ENCODE assay signal across 18 cellular contexts in the genomic region with DNA sequence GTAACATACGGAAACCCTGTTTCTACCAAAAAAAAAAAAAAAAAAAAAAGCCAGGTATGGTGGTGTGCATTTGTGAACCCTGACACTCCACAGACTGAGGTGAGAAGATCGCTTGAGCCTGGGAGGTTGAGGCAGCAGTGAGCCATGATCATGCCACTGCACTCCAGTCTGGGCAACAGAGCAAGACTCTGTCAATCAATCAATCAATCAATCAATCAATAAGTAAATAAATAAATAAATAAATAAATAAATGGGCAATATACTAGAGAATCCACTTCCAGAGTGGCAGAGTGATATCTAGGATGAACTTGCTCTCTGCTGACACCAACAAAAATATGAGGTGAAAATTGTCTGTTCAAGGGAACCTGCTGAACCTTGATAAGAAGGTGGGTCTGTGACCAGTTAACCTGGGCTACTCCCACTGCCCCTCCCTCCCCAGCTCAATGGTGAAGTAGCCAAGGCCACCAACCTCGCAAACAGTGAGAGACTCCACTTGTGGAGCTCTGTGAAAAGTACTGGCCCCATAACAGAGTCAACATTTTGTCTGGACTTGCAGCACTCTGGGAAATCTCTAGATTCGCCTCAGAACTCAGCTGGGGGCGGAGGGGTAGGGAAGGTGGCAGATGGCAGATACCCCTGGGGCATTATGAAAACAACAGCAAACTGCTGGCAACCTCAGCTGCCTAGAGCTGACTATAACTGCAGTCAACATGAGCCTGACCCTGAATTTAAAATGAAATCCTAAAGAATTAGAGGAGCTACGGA.
A peak's percentile ranks its signal among the peaks of the same experiment; 100 is the strongest.
DNase-seq lines count a peak whose midpoint lies in the region; TF ChIP-seq lines count a peak whose summit lies in the region.
"Had no signal": no experiment of that assay in that cellular context is flagged by ENCODE, and none has a peak within 500 bp of the region (broad histone marks: within the 10 kb centered on the region; RNA-seq: fewer than 3 reads in every experiment).

No MANE protein-coding gene starts in this region.

- H3K14ac ChIP-seq in H9 (ENCODE audit: insufficient read depth, low read length) = no peak overlapping the region

- TF ChIP-seq CTCF in testis (IDR thresholded peaks at IDR 0.05) (no peak), H9 (conservative IDR thresholded peaks at IDR 0.05) (no peak)

- no peak overlapping the region for H4K91ac ChIP-seq in H9 (ENCODE audit: insufficient read length, low read depth, low read length)

- H3K79me2 ChIP-seq in H9 (ENCODE audit: insufficient read depth, low read length) = no peaks in the 10 kb centered on the region

- H2BK12ac ChIP-seq in H9 (ENCODE audit: insufficient read length, low read depth, low read length) = no peak overlapping the region

- H3K4me3 Mint-ChIP-seq in H9 = no peak overlapping the region
- H3K4me3 Mint-ChIP-seq: CD4-positive, CD25-positive, alpha-beta regulatory T cell had no signal

- H3K27me3 ChIP-seq in testis (no peaks in the 10 kb centered on the region), H9 (ENCODE audit: insufficient read depth, low read length) (no peaks in the 10 kb centered on the region)
- H3K27me3 ChIP-seq: SJSA1 had no signal

- no peak overlapping the region for H3K56ac ChIP-seq in H9 (ENCODE audit: insufficient read length, low read depth, low read length)

- no peaks in the 10 kb centered on the region for H3K79me1 ChIP-seq in H9 (ENCODE audit: insufficient read depth, low read depth, low read length, poor library complexity, severe bottlenecking)

- no peak overlapping the region for H2AFZ ChIP-seq in H9 (ENCODE audit: low read length)

- no peak overlapping the region for H3K27ac Mint-ChIP-seq in H9
- H3K27ac Mint-ChIP-seq: CD4-positive, CD25-positive, alpha-beta regulatory T cell had no signal

- peaks cover 9 to 17% of the 10 kb centered on the region in 2 experiments; a peak in 4 of 5 replicates for H3K9me3 Mint-ChIP-seq in H9

- no peak overlapping the region for H4K5ac ChIP-seq in H9 (ENCODE audit: insufficient read length, low read depth, low read length)

- H3K4me1 ChIP-seq in testis = no peaks in the 10 kb centered on the region
- no peaks in the 10 kb centered on the region for H3K4me1 ChIP-seq in H9 (ENCODE audit: insufficient read depth, low read length)
- H3K4me1 ChIP-seq: HAP-1, SJSA1 had no signal

- H3K27ac ChIP-seq in testis = no peak overlapping the region
- no peak overlapping the region for H3K27ac ChIP-seq in H9 (ENCODE audit: insufficient read length, low read depth, low read length)
- H3K27ac ChIP-seq: HL-60, RWPE1, SJSA1 had no signal

- no peak overlapping the region for H2BK20ac ChIP-seq in H9 (ENCODE audit: low read depth, low read length, poor library complexity, severe bottlenecking)

- DNase-seq in NCI-H1694 treated with DMSO at 0.1 percent for 48 hours (lab: John Stamatoyannopoulos, UW) = peak; percentile 76
- DNase-seq in NCI-H69 (lab: John Stamatoyannopoulos, UW) = peak; percentile 98
- DNase-seq in mesenteric fat pad (ENCODE audit: low spot score) = peak; percentile 28
- DNase-seq in testis = peak; percentile 4
- no peak for DNase-seq in SIG-M5 treated with dmso at 0.1 percent for 504 hours (lab: John Stamatoyannopoulos, UW; ENCODE audit: unreplicated experiment)
- no peak for DNase-seq in NCI-H2081 treated with DMSO at 0.1 percent for 48 hours (lab: John Stamatoyannopoulos, UW)
- no peak for DNase-seq in H9
- DNase-seq: CD4-positive, CD25-positive, alpha-beta regulatory T cell; MV-4-11; NCI-H1436; NCI-H226; NCI-H774; PC-3; SW 1271 had no signal

- H2BK5ac ChIP-seq in H9 (ENCODE audit: insufficient read length, low read length) = no peak overlapping the region

- no peak overlapping the region for H2AK5ac ChIP-seq in H9 (ENCODE audit: insufficient read length, low read length)

- H3K23ac ChIP-seq in H9 (ENCODE audit: insufficient read length, low read depth, low read length) = no peak overlapping the region

- H3K4me3 ChIP-seq in testis = no peak overlapping the region
- H3K4me3 ChIP-seq: HAP-1, SJSA1 had no signal

- 87 to 95% methylated on average over 6 of the region's 6 CpGs for WGBS in testis, 2 donors
- no CpG with 5 or more reads among the region's 6 CpGs for WGBS in H9 (ENCODE audit: extremely low coverage, insufficient read length, low lambda C conversion rate)

- no peak overlapping the region for H3T11ph ChIP-seq in H9 (ENCODE audit: low read length)

- peaks cover 0 to 21% (median 0%) of the 10 kb centered on the region in 3 experiments; a peak in 3 of 7 replicates for H3K36me3 Mint-ChIP-seq in H9 (ENCODE audit: insufficient read depth in 1 of 3, low read depth in 3 of 3)
- H3K36me3 Mint-ChIP-seq: CD4-positive, CD25-positive, alpha-beta regulatory T cell had no signal

- H3K18ac ChIP-seq in H9 (ENCODE audit: insufficient read length, low read depth, low read length) = no peak overlapping the region

- no peaks in the 10 kb centered on the region for H3K36me3 ChIP-seq in testis (ENCODE audit: low read depth, missing control alignments)
- H3K36me3 ChIP-seq: HAP-1, SJSA1 had no signal

- no peak for TF ChIP-seq POLR2A in testis (IDR thresholded peaks at IDR 0.05)

- H3K4me2 ChIP-seq in H9 (ENCODE audit: insufficient read depth, insufficient read length, low read length) = no peak overlapping the region

- no peaks in the 10 kb centered on the region for H3K23me2 ChIP-seq in H9 (ENCODE audit: insufficient read length, low read depth, low read length, poor library complexity, severe bottlenecking)

- intact Hi-C loops in testis (cut with DNase I; ENCODE audit: low total_unique reads) = no loop called here

- H4K8ac ChIP-seq in H9 (replicated peaks; ENCODE audit: insufficient read length, low read depth, low read length) = no peak overlapping the region

- H3K9me3 ChIP-seq in testis (no peaks in the 10 kb centered on the region), H9 (ENCODE audit: control insufficient read depth, low read depth, low read length) (no peaks in the 10 kb centered on the region)
- H3K9me3 ChIP-seq: HAP-1, SJSA1 had no signal

- peaks cover 3 to 6% of the 10 kb centered on the region in 2 experiments for H3K4me1 Mint-ChIP-seq in H9
- H3K4me1 Mint-ChIP-seq: CD4-positive, CD25-positive, alpha-beta regulatory T cell had no signal

- no peak overlapping the region for H2BK15ac ChIP-seq in H9 (ENCODE audit: low read depth, low read length)

- H3K27me3 Mint-ChIP-seq in H9 (ENCODE audit: low read depth) = peaks cover 9% of the 10 kb centered on the region
- H3K27me3 Mint-ChIP-seq: CD4-positive, CD25-positive, alpha-beta regulatory T cell had no signal

- no peak overlapping the region for H2BK120ac ChIP-seq in H9 (ENCODE audit: low read depth, low read length, poor library complexity, severe bottlenecking)

- no peak overlapping the region for H3K4ac ChIP-seq in H9 (ENCODE audit: low read depth, low read length)

- H3K9ac ChIP-seq in H9 (ENCODE audit: extremely low read depth, insufficient read length, low read length) = no peak overlapping the region

- no peaks in the 10 kb centered on the region for H4K20me1 ChIP-seq in H9 (ENCODE audit: control insufficient read depth, insufficient read depth, insufficient read length)

Comparison
In these comparisons a context has a peak if more than half of its experiments do, and no peak if none do; other contexts are left out.
1. DNase-seq: peak in NCI-H1694 treated with DMSO at 0.1 percent for 48 hours (single experiment), NCI-H69 (single experiment), mesenteric fat pad (single experiment) and testis (single experiment); none in SIG-M5 treated with dmso at 0.1 percent for 504 hours (single experiment), NCI-H2081 treated with DMSO at 0.1 percent for 48 hours (single experiment) and H9 (single experiment).